ENCODE assay signal across 8 cellular contexts in the genomic region with DNA sequence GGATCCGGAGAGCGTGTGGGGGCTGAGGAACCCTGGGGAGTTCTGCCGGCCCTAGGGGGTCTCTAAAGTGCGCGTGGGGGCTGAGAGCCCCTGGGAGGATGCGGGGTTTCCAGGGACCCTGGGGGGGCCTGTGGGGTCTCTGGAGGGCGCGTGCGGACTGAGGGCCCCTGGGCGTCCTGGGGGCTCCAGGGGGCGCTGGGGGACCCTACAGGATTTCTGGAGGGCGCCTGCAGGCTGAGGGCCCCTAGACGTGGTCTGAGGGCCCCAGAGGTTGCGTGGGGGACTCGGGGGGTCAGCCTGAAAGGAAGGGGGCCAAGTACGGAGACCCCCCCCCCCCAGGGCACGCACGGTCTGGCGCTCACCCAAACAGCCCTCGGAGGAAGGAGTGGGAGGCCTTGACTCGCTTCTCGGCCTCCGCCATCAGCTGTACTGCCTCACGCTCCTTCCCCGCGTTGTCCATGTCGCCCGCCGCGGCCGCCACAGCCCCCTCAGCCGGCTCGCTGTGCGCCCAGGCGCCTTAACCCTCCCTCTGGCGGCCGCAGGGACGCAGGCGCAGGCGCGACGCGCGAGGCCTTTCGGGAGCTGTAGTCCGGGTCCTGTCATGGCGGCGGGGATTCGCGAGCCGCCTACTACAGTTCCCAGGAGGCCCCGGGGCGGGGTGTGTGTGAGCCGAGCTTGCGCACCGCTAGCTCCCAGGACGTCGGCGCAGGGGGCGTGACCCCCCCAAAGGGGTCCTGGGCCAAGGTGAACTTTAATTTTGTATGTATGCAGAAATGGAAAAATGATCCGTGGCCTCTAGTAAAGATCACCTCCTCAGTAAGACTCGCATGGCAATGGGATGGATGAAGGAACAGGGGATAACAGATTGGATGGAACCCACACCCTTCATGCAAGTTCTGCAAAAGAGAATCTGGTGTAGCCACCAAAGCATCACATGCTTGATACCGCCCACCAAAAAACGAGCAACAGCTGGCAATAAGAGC. TPM values are rescaled to one million over a fixed set of nuclear protein-coding genes. Genes with fewer than 3 reads are reported as not detected.
DNase-seq lines count a peak whose midpoint lies in the region; ATAC-seq and TF ChIP-seq lines count a peak whose summit lies in the region.

A gene (minus strand): TSS at position 546 of the 983 bp plus-strand sequence. CDS start 86 bp downstream, at position 460.

- POLR2A ChIA-PET in naive thymus-derived CD8-positive, alpha-beta T cell (lab: Charles Lee): interaction anchor here (0.6 to 3.2 kb wide), 10 partner anchors 10 to 606 kb away, joined by 3 to 48 read pairs (median 4); a partner anchor contains a TSS

- H4K20me1 ChIP-seq in fibroblast of lung (ENCODE audit: control insufficient read depth, extremely low read depth, insufficient read depth, low read length): no peaks in the 10 kb centered on the region

- no peaks in the 10 kb centered on the region for H3K9me3 Mint-ChIP-seq in naive thymus-derived CD8-positive, alpha-beta T cell
- H3K9me3 Mint-ChIP-seq in stimulated activated naive B cell treated with anti-CD40 and anti-IgM and Interleukin-4, amounts not matched to agents 10 μg/mL and 1 μg/mL and 100 μg/mL, for 72 hours: no peaks in the 10 kb centered on the region

- H3K4me2 ChIP-seq in fibroblast of lung (ENCODE audit: extremely low read depth, insufficient read depth, low read length): peak within 1 kb of the TSS; percentile 91

- peak within 1 kb of the TSS; percentile 83 to 93 (median 89) for H3K4me3 Mint-ChIP-seq in naive thymus-derived CD8-positive, alpha-beta T cell
- peak within 1 kb of the TSS; percentile 87 to 90 for H3K4me3 Mint-ChIP-seq in stimulated activated naive B cell treated with anti-CD40 and anti-IgM and Interleukin-4, amounts not matched to agents 10 μg/mL and 1 μg/mL and 100 μg/mL, for 72 hours

- peaks cover 37% of the 10 kb centered on the region for H3K79me2 ChIP-seq in fibroblast of lung (ENCODE audit: control insufficient read depth, insufficient read depth, low read length)

- DNase-seq in ELR (ENCODE audit: low read depth) (peak; percentile 92), H4 (ENCODE audit: low spot score) (peak; percentile 84), RPMI7951 (ENCODE audit: low read depth) (peak; percentile 94), fibroblast of lung (ENCODE audit: low read depth in 2 of 2) (peak; percentile 88 to 89)
- peak; percentile 85 to 86 for DNase-seq in activated T-helper 1 cell treated with anti-CD3 and anti-CD28 coated beads, Interleukin-2, amount 50 U/mL, for 16 hours (ENCODE audit: low read depth in 1 of 2, low spot score in 1 of 2)
- DNase-seq in naive thymus-derived CD8-positive, alpha-beta T cell: peak; percentile 85 to 95 (median 91)
- peak; percentile 93 for DNase-seq in stimulated activated naive B cell treated with anti-CD40 and anti-IgM and Interleukin-4, amounts not matched to agents 10 μg/mL and 1 μg/mL and 100 μg/mL, for 72 hours

- H3K4me1 ChIP-seq in fibroblast of lung (ENCODE audit: control insufficient read depth, extremely low read depth, insufficient read depth, low read length): no peaks in the 10 kb centered on the region

- peak within 1 kb of the TSS; percentile 83 for H3K9ac ChIP-seq in fibroblast of lung (ENCODE audit: insufficient read depth, low read length)

- no peaks in the 10 kb centered on the region for H3K36me3 ChIP-seq in fibroblast of lung (ENCODE audit: control insufficient read depth, insufficient read depth, low read length)

- peaks cover 10 to 60% (median 30%) of the 10 kb centered on the region in 4 donors for H3K4me1 Mint-ChIP-seq in naive thymus-derived CD8-positive, alpha-beta T cell
- peaks cover 11 to 19% of the 10 kb centered on the region in 2 donors for H3K4me1 Mint-ChIP-seq in stimulated activated naive B cell treated with anti-CD40 and anti-IgM and Interleukin-4, amounts not matched to agents 10 μg/mL and 1 μg/mL and 100 μg/mL, for 72 hours

- peak within 1 kb of the TSS; percentile 85 for H3K27ac ChIP-seq in fibroblast of lung (ENCODE audit: insufficient read depth, low read length)

- peak; percentile 98 to 99 for ATAC-seq in naive thymus-derived CD8-positive, alpha-beta T cell
- ATAC-seq in stimulated activated naive B cell treated with anti-CD40 and anti-IgM and Interleukin-4, amounts not matched to agents 10 μg/mL and 1 μg/mL and 100 μg/mL, for 72 hours (replicated peaks): peak; percentile 98 to 99

- peak within 1 kb of the TSS; percentile 14 to 90 (median 86) for H3K27ac Mint-ChIP-seq in naive thymus-derived CD8-positive, alpha-beta T cell
- H3K27ac Mint-ChIP-seq in stimulated activated naive B cell treated with anti-CD40 and anti-IgM and Interleukin-4, amounts not matched to agents 10 μg/mL and 1 μg/mL and 100 μg/mL, for 72 hours: peak within 1 kb of the TSS; percentile 89

- H3K27me3 Mint-ChIP-seq in naive thymus-derived CD8-positive, alpha-beta T cell: peaks cover 0 to 10% (median 8%) of the 10 kb centered on the region in 5 donors
- H3K27me3 Mint-ChIP-seq in stimulated activated naive B cell treated with anti-CD40 and anti-IgM and Interleukin-4, amounts not matched to agents 10 μg/mL and 1 μg/mL and 100 μg/mL, for 72 hours: peaks cover 6 to 12% of the 10 kb centered on the region in 2 donors

- peak within 1 kb of the TSS; percentile 93 for H2AFZ ChIP-seq in fibroblast of lung (ENCODE audit: low read length)

- peak within 1 kb of the TSS; percentile 85 to 92 (median 88) for H3K4me3 ChIP-seq in fibroblast of lung (replicated peaks in 1 of 4; ENCODE audit: control extremely low read depth in 1 of 4, insufficient read depth in 1 of 4, low read depth in 3 of 4, low read length in 4 of 4)

- no peaks in the 10 kb centered on the region for H3K27me3 ChIP-seq in fibroblast of lung (ENCODE audit: control insufficient read depth, insufficient read depth, low read length)

- TF ChIP-seq CTCF in LNCAP (IDR thresholded peaks at IDR 0.05): peak; percentile 22; the same call in 1 of the 2 replicates
- peak in 1 of 2 donors; percentile 40 for TF ChIP-seq CTCF in fibroblast of lung (conservative IDR thresholded peaks at IDR 0.05 in 1 of 2, IDR thresholded peaks at IDR 0.05 in 1 of 2; ENCODE audit: low read depth in 1 of 2, low read length in 2 of 2)

- H3K9me3 ChIP-seq in fibroblast of lung (ENCODE audit: control insufficient read depth, insufficient read depth, low read depth, low read length): no peaks in the 10 kb centered on the region

- H3K36me3 Mint-ChIP-seq in naive thymus-derived CD8-positive, alpha-beta T cell: no peaks in the 10 kb centered on the region
- no peaks in the 10 kb centered on the region for H3K36me3 Mint-ChIP-seq in stimulated activated naive B cell treated with anti-CD40 and anti-IgM and Interleukin-4, amounts not matched to agents 10 μg/mL and 1 μg/mL and 100 μg/mL, for 72 hours

RNA-seq across cellular contexts. Expression of the gene that starts here (rescaled TPM):
- total RNA-seq in H4 (2014; rRNA removed; shearing (Covaris generic)): 3.1 and 3.6 TPM in 2 replicates
- 7.6 and 8.7 TPM in 2 replicates for total RNA-seq in RPMI7951 (2014; rRNA removed; shearing (Covaris generic))
- total RNA-seq in fibroblast of lung: 7.7 and 12.6 TPM in 2 replicates
- 3.3 and 5.1 TPM in 2 replicates for polyA plus RNA-seq in fibroblast of lung
- 1.8 and 2.6 TPM in 2 replicates for polyA plus RNA-seq in fibroblast of lung (2012)
- polyA minus RNA-seq in fibroblast of lung (ENCODE audit: low replicate concordance): 0.16 and 0.37 TPM in 2 replicates
- total RNA-seq in naive thymus-derived CD8-positive, alpha-beta T cell: 10 to 100 TPM; 14.6 to 15.9 TPM
- 1 to 10 TPM; 3.4 to 7.2 (median 5.8) TPM for polyA plus RNA-seq in naive thymus-derived CD8-positive, alpha-beta T cell

Comparison
In these comparisons a context has a peak if more than half of its experiments do, and no peak if none do; other contexts are left out.
1. Peak in every context shown above with its lines: DNase-seq, ATAC-seq, H3K4me3 ChIP-seq and H3K27ac ChIP-seq.